8 cellular contexts compared by ENCODE assay signal in the genomic region with DNA sequence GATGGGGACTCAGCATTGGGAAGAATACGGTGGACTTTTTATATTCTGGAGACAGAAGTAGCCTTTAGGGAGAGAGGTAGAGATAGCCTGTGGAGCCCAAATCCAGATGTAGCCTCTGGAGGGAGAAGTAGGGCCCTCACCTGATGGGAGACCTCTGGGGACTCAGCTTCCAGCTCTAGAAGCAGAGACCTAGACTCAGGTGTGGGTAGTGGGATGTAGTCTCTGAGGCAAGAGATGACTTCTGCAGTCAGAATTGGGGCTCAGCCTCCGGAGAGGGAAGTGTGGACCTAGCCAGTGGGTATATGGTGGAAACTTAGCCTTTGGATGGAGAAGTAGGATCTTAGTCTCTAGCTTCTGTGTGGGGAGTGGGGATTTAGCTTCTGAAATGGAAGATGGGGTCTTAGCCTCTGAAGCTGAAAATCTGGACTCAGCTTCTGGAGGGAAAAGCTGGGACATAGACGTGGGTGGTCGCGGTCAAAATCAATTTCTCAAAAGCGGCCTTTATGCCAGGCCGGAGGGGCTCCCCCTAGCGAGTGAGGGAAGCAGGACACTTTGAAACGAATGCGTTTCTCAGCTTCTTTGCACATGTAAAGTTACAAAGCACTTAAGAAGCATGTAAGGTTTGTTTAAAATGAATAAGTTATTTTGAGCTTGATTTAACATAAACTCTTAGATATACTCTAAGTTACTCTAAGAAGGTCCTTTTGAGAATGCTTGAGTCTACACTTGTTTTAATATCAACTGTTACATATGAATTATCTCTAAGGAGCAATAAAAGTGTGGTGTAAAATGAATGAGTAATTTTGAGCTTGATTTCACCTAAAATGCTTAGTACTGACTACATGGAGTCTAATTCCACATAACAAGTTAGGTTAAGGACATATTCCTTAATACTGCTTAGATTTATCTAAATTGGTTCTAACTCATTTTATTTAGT. TPM values are rescaled to one million over a fixed set of nuclear protein-coding genes. Genes with fewer than 3 reads are reported as not detected.
A peak's percentile ranks its signal among the peaks of the same experiment; 100 is the strongest.
DNase-seq lines count a peak whose midpoint lies in the region; ATAC-seq lines count a peak whose summit lies in the region.

No MANE protein-coding gene starts in this region.

- peaks cover 30% of the 10 kb centered on the region for H3K4me1 Mint-ChIP-seq in activated T-cell treated with anti-CD3 and anti-CD28 coated beads, Interleukin-2, amount 50 U/mL, for 24 hours (ENCODE audit: low read depth)

- no peak overlapping the region for H3K27ac Mint-ChIP-seq in activated T-cell treated with anti-CD3 and anti-CD28 coated beads, Interleukin-2, amount 50 U/mL, for 24 hours

- H3K9me3 Mint-ChIP-seq in activated T-cell treated with anti-CD3 and anti-CD28 coated beads, Interleukin-2, amount 50 U/mL, for 24 hours: no peaks in the 10 kb centered on the region

- intact Hi-C loops in Right ventricle myocardium superior (cut with DNase I): no loop called here
- intact Hi-C loops in cardiac septum (cut with DNase I): loop anchor here (5.0 kb wide), 1 partner anchor 49 kb away; the partner anchor contains the start of gene SNRPB
- intact Hi-C loops in posterior vena cava (cut with DNase I): loop anchor here (5.0 to 10.0 kb wide), 2 partner anchors 126 to 133 kb away; partner anchors contain the start of gene NOP56 (in 1 of the 2)

- ATAC-seq in Right ventricle myocardium superior (ENCODE audit: poor library complexity): no peak
- ATAC-seq in GM18511 (IDR thresholded peaks at IDR 0.05; ENCODE audit: unreplicated experiment): no peak

- DNase-seq in Right ventricle myocardium superior (peak; percentile 48), cardiac septum (ENCODE audit: low spot score) (no peak), NCI-H524 (lab: John Stamatoyannopoulos, UW) (peak; percentile 5 to 53), fibroblast of the conjunctiva (ENCODE audit: low read depth) (peak; percentile 29), posterior vena cava (ENCODE audit: low spot score) (peak; percentile 78), DMS79 treated with DMSO at 0.1 percent for 48 hours (lab: John Stamatoyannopoulos, UW) (no peak)
- DNase-seq in activated T-cell treated with anti-CD3 and anti-CD28 coated beads, Interleukin-2, amount 50 U/mL, for 24 hours: peak; percentile 70

- no peak overlapping the region for H3K4me3 Mint-ChIP-seq in activated T-cell treated with anti-CD3 and anti-CD28 coated beads, Interleukin-2, amount 50 U/mL, for 24 hours

- H3K27me3 Mint-ChIP-seq in activated T-cell treated with anti-CD3 and anti-CD28 coated beads, Interleukin-2, amount 50 U/mL, for 24 hours: peaks cover 3% of the 10 kb centered on the region

- peaks cover 3% of the 10 kb centered on the region for H3K36me3 Mint-ChIP-seq in activated T-cell treated with anti-CD3 and anti-CD28 coated beads, Interleukin-2, amount 50 U/mL, for 24 hours (ENCODE audit: low read depth)

RNA-seq across cellular contexts. Expression of gene ZNF343, which starts 12.9 kb away (rescaled TPM):
- 5.5 TPM for total RNA-seq in Right ventricle myocardium superior
- total RNA-seq in cardiac septum: 8.5 TPM
- total RNA-seq in posterior vena cava: 10 to 100 TPM in 1 of 2 donors, 1 to 10 TPM in 1; 9.5 to 10.0 TPM

RNA-seq across cellular contexts. Expression of gene TMC2, which starts 14.7 kb away (rescaled TPM):
- total RNA-seq in Right ventricle myocardium superior (not detected), cardiac septum (not detected), posterior vena cava (under 1 TPM; 0.14 to 0.56 TPM)

RNA-seq across cellular contexts. Expression of gene SNRPB, which starts 51.0 kb away (rescaled TPM):
- total RNA-seq in Right ventricle myocardium superior (49.9 TPM), cardiac septum (53.0 TPM), posterior vena cava (100 to 1,000 TPM in 1 of 2 donors, 10 to 100 TPM in 1; 68.4 to 111 TPM)

Comparison
In these comparisons a context has a peak if more than half of its experiments do, and no peak if none do; other contexts are left out.
1. DNase-seq: peak in Right ventricle myocardium superior (single experiment), NCI-H524 (2 of 2), activated T-cell treated with anti-CD3 and anti-CD28 coated beads, Interleukin-2, amount 50 U/mL, for 24 hours (single experiment), fibroblast of the conjunctiva (single experiment) and posterior vena cava (single experiment); none in cardiac septum (single experiment) and DMS79 treated with DMSO at 0.1 percent for 48 hours (single experiment).